ENCODE assay signal across 27 cellular contexts in genomic region chr2:145230546-145230945, GRCh38.
DNase-seq lines count a peak whose midpoint lies in the region; TF ChIP-seq lines count a peak whose summit lies in the region.
"Had no signal": no experiment of that assay in that cellular context is flagged by ENCODE, and none has a peak within 500 bp of the region (broad histone marks: within the 10 kb centered on the region; RNA-seq: fewer than 3 reads in every experiment).

No MANE protein-coding gene starts in this region.

- no peak overlapping the region for H3K27ac ChIP-seq in fibroblast of lung (ENCODE audit: insufficient read depth, low read length)
- no peak overlapping the region for H3K27ac ChIP-seq in coronary artery
- H3K27ac ChIP-seq: dorsolateral prefrontal cortex, foreskin keratinocyte, PC-9, suprapubic skin, uterus had no signal

- H3K9ac ChIP-seq in fibroblast of lung (ENCODE audit: insufficient read depth, low read length), result no peak overlapping the region

- H3K4me3 ChIP-seq in fibroblast of lung (replicated peaks in 1 of 4; ENCODE audit: control extremely low read depth in 1 of 4, insufficient read depth in 1 of 4, low read depth in 3 of 4, low read length in 4 of 4) (no peak overlapping the region), coronary artery (no peak overlapping the region)
- H3K4me3 ChIP-seq: dorsolateral prefrontal cortex, PC-9, smooth muscle cell, suprapubic skin, uterus had no signal

- H3K4me2 ChIP-seq in fibroblast of lung (ENCODE audit: extremely low read depth, insufficient read depth, low read length), result no peak overlapping the region
- H3K4me2 ChIP-seq: PC-9, smooth muscle cell had no signal

- H3K79me2 ChIP-seq in fibroblast of lung (ENCODE audit: control insufficient read depth, insufficient read depth, low read length), result no peaks in the 10 kb centered on the region

- H2AFZ ChIP-seq in fibroblast of lung (ENCODE audit: low read length), result no peak overlapping the region

- no peak for TF ChIP-seq CTCF in fibroblast of lung (conservative IDR thresholded peaks at IDR 0.05 in 1 of 2, IDR thresholded peaks at IDR 0.05 in 1 of 2; ENCODE audit: low read depth in 1 of 2, low read length in 2 of 2)
- TF ChIP-seq CTCF in coronary artery (IDR thresholded peaks at IDR 0.05), result no peak

- H3K36me3 ChIP-seq in fibroblast of lung (ENCODE audit: control insufficient read depth, insufficient read depth, low read length), result no peaks in the 10 kb centered on the region
- H3K36me3 ChIP-seq: suprapubic skin, uterus had no signal

- no peaks in the 10 kb centered on the region for H4K20me1 ChIP-seq in fibroblast of lung (ENCODE audit: control insufficient read depth, extremely low read depth, insufficient read depth, low read length)

- DNase-seq in EL (peak; percentile 79), LHCN-M2 (ENCODE audit: low read depth) (peak; percentile 74), fibroblast of lung (ENCODE audit: low read depth in 2 of 2) (peak; percentile 43 to 75), stromal cell of bone marrow (ENCODE audit: low read depth) (peak; percentile 12), coronary artery (ENCODE audit: low spot score) (no peak), medulla oblongata (ENCODE audit: extremely low spot score) (no peak), NCI-H1105 treated with DMSO at 0.1 percent for 48 hours (lab: John Stamatoyannopoulos, UW) (no peak)
- DNase-seq: activated CD4-positive, alpha-beta T cell treated with anti-CD3 and anti-CD28 coated beads, Interleukin-2, amount 50 U/mL, for 1 hour; AML-193; anterior cingulate cortex; central memory CD4-positive, alpha-beta T cell; DMS79; dorsolateral prefrontal cortex; foreskin keratinocyte; midbrain; natural killer cell; NCI-H1694; NCI-H2171; NCI-H524; NK-92 treated with Interleukin-12 subunit alpha and Interleukin-12 subunit beta, amount 100 ng/mL, for 24 hours; PC-9; retina; SHP77; SW 1271; uterus had no signal

- H3K4me1 ChIP-seq in fibroblast of lung (ENCODE audit: control insufficient read depth, extremely low read depth, insufficient read depth, low read length), result no peaks in the 10 kb centered on the region
- H3K4me1 ChIP-seq: foreskin keratinocyte, suprapubic skin, uterus had no signal

- no peaks in the 10 kb centered on the region for H3K9me3 ChIP-seq in fibroblast of lung (ENCODE audit: control insufficient read depth, insufficient read depth, low read depth, low read length)
- H3K9me3 ChIP-seq: suprapubic skin, uterus had no signal

- no peaks in the 10 kb centered on the region for H3K27me3 ChIP-seq in fibroblast of lung (ENCODE audit: control insufficient read depth, insufficient read depth, low read length)
- H3K27me3 ChIP-seq: dorsolateral prefrontal cortex, foreskin keratinocyte, suprapubic skin, uterus had no signal

Comparison
In these comparisons a context has a peak if more than half of its experiments do, and no peak if none do; other contexts are left out.
1. DNase-seq: peak in EL (single experiment), LHCN-M2 (single experiment), fibroblast of lung (2 of 2) and stromal cell of bone marrow (single experiment); none in coronary artery (single experiment), medulla oblongata (single experiment) and NCI-H1105 treated with DMSO at 0.1 percent for 48 hours (single experiment).